8 cellular contexts compared by ENCODE assay signal in the genomic region with DNA sequence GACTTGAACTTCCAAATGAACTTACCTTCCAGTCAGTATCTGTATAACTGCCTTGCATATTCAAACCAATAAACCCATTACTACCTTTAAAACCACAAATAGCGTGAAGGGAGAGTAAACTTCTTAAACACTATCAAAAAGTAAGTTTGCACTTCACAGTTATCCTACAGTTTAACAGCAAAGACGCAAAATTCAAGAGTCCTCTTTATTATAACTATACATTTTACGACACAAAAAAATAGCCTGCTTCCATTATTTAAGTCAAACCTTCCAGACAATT. TPM values are rescaled to one million over a fixed set of nuclear protein-coding genes. Genes with fewer than 3 reads are reported as not detected.
DNase-seq lines count a peak whose midpoint lies in the region; ATAC-seq and TF ChIP-seq lines count a peak whose summit lies in the region.
"Had no signal": no experiment of that assay in that cellular context is flagged by ENCODE, and none has a peak within 500 bp of the region (broad histone marks: within the 10 kb centered on the region; RNA-seq: fewer than 3 reads in every experiment).

No MANE protein-coding gene starts in this region.

- WGBS in GM23248 (ENCODE audit: low coverage in 1 of 2, low lambda C conversion rate in 2 of 2, missing lambda C conversion rate in 2 of 2), 2 experiments, result 96 to 97% methylated on average over 3 of the region's 3 CpGs
- WGBS in endodermal cell (ENCODE audit: insufficient coverage in 1 of 2, insufficient read length in 1 of 2), 2 experiments, result 44 to 58% methylated on average over 3 of the region's 3 CpGs

- H3K9me2 ChIP-seq in GM23248 (ENCODE audit: insufficient read depth) (no peaks in the 10 kb centered on the region), PC-3 (replicated peaks; ENCODE audit: low read length) (no peaks in the 10 kb centered on the region)

- peak overlapping the region; percentile 89 for H3K4me3 Mint-ChIP-seq in endodermal cell

- no peak overlapping the region for H3K27ac Mint-ChIP-seq in endodermal cell

- H3K4me3 ChIP-seq in GM23248, result peak overlapping the region; percentile 97
- H3K4me3 ChIP-seq in PC-3 (ENCODE audit: low read length), result peak overlapping the region; percentile 98
- H3K4me3 ChIP-seq in endodermal cell (ENCODE audit: low read length), result peak overlapping the region; percentile 97
- peak overlapping the region; percentile 83 for H3K4me3 ChIP-seq in skeletal muscle cell (ENCODE audit: low read depth, low read length)

- CTCF ChIA-PET in PC-3 (lab: Charles Lee), result no interaction called here

- no TSS peak for BruUV-seq in PC-3 (replicated peaks; lab: Mats Ljungman, UMichigan)

- intact Hi-C loops in PC-3 (cut with micrococcal nuclease), result no loop called here

- H3K4me2 ChIP-seq in GM23248 (ENCODE audit: unreplicated experiment) (peak overlapping the region; percentile 83), PC-3 (ENCODE audit: low read length) (peak overlapping the region; percentile 88)

- in situ Hi-C loops in GM23248 (cut with MboI), result no loop called here

- TF ChIP-seq CTCF in PC-3 (conservative IDR thresholded peaks at IDR 0.05; ENCODE audit: low read depth, low read length) (no peak), endodermal cell (conservative IDR thresholded peaks at IDR 0.05) (no peak)

- no peak overlapping the region for H2AFZ ChIP-seq in GM23248
- H2AFZ ChIP-seq in PC-3 (ENCODE audit: low read length), result no peak overlapping the region

- no peaks in the 10 kb centered on the region for H3K27me3 Mint-ChIP-seq in endodermal cell (ENCODE audit: insufficient read depth)

- H3K9me3 ChIP-seq in GM23248 (ENCODE audit: low read depth) (no peaks in the 10 kb centered on the region), PC-3 (ENCODE audit: low read length) (no peaks in the 10 kb centered on the region), endodermal cell (ENCODE audit: control insufficient read depth, low read length) (no peaks in the 10 kb centered on the region)

- no peak overlapping the region for H3K27ac ChIP-seq in GM23248
- no peak overlapping the region for H3K27ac ChIP-seq in PC-3 (ENCODE audit: low read length)
- no peak overlapping the region for H3K27ac ChIP-seq in endodermal cell (ENCODE audit: low read depth, low read length)

- H3K4me1 ChIP-seq in GM23248 (ENCODE audit: insufficient read depth), result peaks cover 36% of the 10 kb centered on the region
- peaks cover 18% of the 10 kb centered on the region for H3K4me1 ChIP-seq in PC-3 (ENCODE audit: insufficient read depth, low read length)
- no peaks in the 10 kb centered on the region for H3K4me1 ChIP-seq in endodermal cell (ENCODE audit: control insufficient read depth, insufficient read depth, low read length)

- peaks cover 13% of the 10 kb centered on the region; the same call in 1 of the 2 replicates for H4K20me1 ChIP-seq in GM23248 (ENCODE audit: insufficient read depth)
- H4K20me1 ChIP-seq in PC-3 (ENCODE audit: low read length), result peaks cover 18% of the 10 kb centered on the region

- H3F3A ChIP-seq in GM23248 (ENCODE audit: insufficient read depth) (peaks cover 25% of the 10 kb centered on the region), PC-3 (ENCODE audit: low read length, unreplicated experiment) (no peaks in the 10 kb centered on the region)

- H3K9ac ChIP-seq in GM23248 (peak overlapping the region; percentile 90), PC-3 (ENCODE audit: low read length) (peak overlapping the region; percentile 89), endodermal cell (ENCODE audit: extremely low read depth, low read length, poor library complexity, severe bottlenecking) (peak overlapping the region; percentile 81)

- no peaks in the 10 kb centered on the region for H3K9me3 Mint-ChIP-seq in endodermal cell

- H3K27me3 ChIP-seq in GM23248 (replicated peaks; ENCODE audit: insufficient read depth), result no peaks in the 10 kb centered on the region
- no peaks in the 10 kb centered on the region for H3K27me3 ChIP-seq in PC-3 (ENCODE audit: low read length)
- H3K27me3 ChIP-seq in endodermal cell (ENCODE audit: control insufficient read depth, insufficient read depth, low read length, poor library complexity, severe bottlenecking), result no peaks in the 10 kb centered on the region

- DNase-seq in GM23248 (no peak), PC-3 (peak; percentile 18), endodermal cell (no peak), skeletal muscle cell (ENCODE audit: low read depth) (no peak), T-helper 9 cell (no peak)
- DNase-seq: retina had no signal

- POLR2A ChIA-PET in PC-3 (lab: Charles Lee; ENCODE audit: unreplicated experiment), result no interaction called here

- H3K36me3 ChIP-seq in GM23248 (ENCODE audit: low read depth) (no peaks in the 10 kb centered on the region), PC-3 (ENCODE audit: low read depth, low read length) (no peaks in the 10 kb centered on the region), endodermal cell (ENCODE audit: control insufficient read depth, insufficient read depth, low read length) (peaks cover 14% of the 10 kb centered on the region)

- H3K79me2 ChIP-seq in GM23248 (ENCODE audit: insufficient read depth), result peaks cover 62% of the 10 kb centered on the region
- peaks cover 65% of the 10 kb centered on the region for H3K79me2 ChIP-seq in PC-3 (ENCODE audit: low read length)

- ATAC-seq in PC-3, result no peak
- ATAC-seq in HG03342 (IDR thresholded peaks at IDR 0.05; ENCODE audit: unreplicated experiment), result no peak
- ATAC-seq in GM21825 (IDR thresholded peaks at IDR 0.05; ENCODE audit: unreplicated experiment), result no peak

- peaks cover 3% of the 10 kb centered on the region for H3K36me3 Mint-ChIP-seq in endodermal cell (ENCODE audit: low read depth)

- H3K4me1 Mint-ChIP-seq in endodermal cell, result peaks cover 17% of the 10 kb centered on the region

RNA-seq across cellular contexts. Expression of gene PTBP3, which starts 1.8 kb away (rescaled TPM):
- 26.5 and 62.6 TPM in 2 replicates for total RNA-seq in GM23248 (2014; rRNA removed; shearing (Covaris generic))
- 14.7 and 14.9 TPM in 2 replicates for polyA plus RNA-seq in GM23248 (2016; fragmentation: Nextera tagmentation; extraction: Ambion mirVana)
- total RNA-seq in PC-3 (2014; rRNA removed) (23.2 and 25.0 TPM in 2 replicates), endodermal cell (10 to 100 TPM; 83.3 to 94.8 TPM)
- 33.7 TPM for polyA plus RNA-seq in endodermal cell (2013, experiment 1 of 2)
- polyA plus RNA-seq in endodermal cell (2013, experiment 2 of 2), result 36.1 TPM

RNA-seq across cellular contexts. Expression of gene HSDL2, which starts 48.3 kb away (rescaled TPM):
- total RNA-seq in GM23248 (2014; rRNA removed; shearing (Covaris generic)), result 30.6 and 39.2 TPM in 2 replicates
- polyA plus RNA-seq in GM23248 (2016; fragmentation: Nextera tagmentation; extraction: Ambion mirVana), result 35.8 and 36.8 TPM in 2 replicates
- total RNA-seq in PC-3 (2014; rRNA removed), result 24.6 and 37.0 TPM in 2 replicates
- 10 to 100 TPM; 22.5 to 29.1 TPM for total RNA-seq in endodermal cell
- 29.8 TPM for polyA plus RNA-seq in endodermal cell (2013, experiment 1 of 2)
- 25.9 TPM for polyA plus RNA-seq in endodermal cell (2013, experiment 2 of 2)
